Comparison of ENCODE assay signal across 16 cellular contexts in the genomic region with DNA sequence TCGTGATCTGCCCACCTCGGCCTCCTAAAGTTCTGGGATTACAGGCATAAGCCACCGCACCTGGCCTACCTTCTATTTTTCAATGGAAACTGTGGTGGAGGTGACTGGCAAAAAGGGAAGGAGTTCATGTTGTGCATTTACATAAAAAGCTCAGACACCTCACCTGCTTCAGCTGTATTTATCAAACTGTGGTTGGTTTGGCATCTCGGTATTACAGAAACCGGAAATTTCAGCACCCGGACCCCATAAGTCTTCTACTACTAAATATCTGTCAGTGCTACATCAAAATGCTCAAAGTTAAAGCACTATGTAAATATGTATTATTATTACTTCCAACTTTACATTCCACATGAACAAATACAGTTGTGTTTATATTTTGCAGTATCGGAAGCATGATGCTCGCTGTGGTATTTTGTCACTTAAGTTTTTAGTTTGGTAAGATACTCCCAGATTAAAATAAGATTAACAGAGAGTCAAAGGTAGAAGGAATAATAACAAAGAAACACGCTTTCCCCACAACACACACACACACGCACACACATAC.
"Had no signal": no experiment of that assay in that cellular context is flagged by ENCODE, and none has a peak within 500 bp of the region (broad histone marks: within the 10 kb centered on the region; RNA-seq: fewer than 3 reads in every experiment).

No MANE protein-coding gene starts in this region.

- H3K27ac ChIP-seq: esophagus muscularis mucosa, transverse colon had no signal

- FAIRE-seq: colon had no signal

- H3K4me3 ChIP-seq: esophagus muscularis mucosa, transverse colon had no signal

- ATAC-seq: activated T-helper 17 cell treated with anti-CD3 and anti-CD28 coated beads, Interleukin-2, amount 50 U/mL, for 72 hours; T-cell had no signal

- H3K4me3 Mint-ChIP-seq: activated naive CD4-positive, alpha-beta T cell treated with anti-CD3 and anti-CD28 coated beads, Interleukin-2, amount 10 ng/mL, durations not matched to agents 7 days and 5 days; activated T-helper 17 cell treated with anti-CD3 and anti-CD28 coated beads, Interleukin-2, amount 50 U/mL, for 72 hours; nephron; T-cell had no signal

- DNase-seq: activated naive CD4-positive, alpha-beta T cell treated with anti-CD3 and anti-CD28 coated beads, Interleukin-2, amount 10 ng/mL, durations not matched to agents 7 days and 5 days; activated T-cell treated with anti-CD3 and anti-CD28 coated beads for 4 hours; head of caudate nucleus; nucleus accumbens; posterior cingulate gyrus; retina; stimulated activated CD4-positive, alpha-beta T cell treated with anti-CD3 and anti-CD28 coated beads, Interleukin-15, amount 100 ng/mL, for 24 hours; stimulated activated CD4-positive, alpha-beta T cell treated with anti-CD3 and anti-CD28 coated beads, Interleukin-4, amount 100 ng/mL, for 1 hour; stimulated activated naive CD4-positive, alpha-beta T cell; T-cell; T-helper 9 cell; transverse colon had no signal

- H3K9me3 ChIP-seq: transverse colon had no signal

- H3K27ac Mint-ChIP-seq: activated naive CD4-positive, alpha-beta T cell treated with anti-CD3 and anti-CD28 coated beads, Interleukin-2, amount 10 ng/mL, durations not matched to agents 7 days and 5 days; activated T-helper 17 cell treated with anti-CD3 and anti-CD28 coated beads, Interleukin-2, amount 50 U/mL, for 72 hours; nephron; T-cell had no signal

- H3K27me3 Mint-ChIP-seq: activated naive CD4-positive, alpha-beta T cell treated with anti-CD3 and anti-CD28 coated beads, Interleukin-2, amount 10 ng/mL, durations not matched to agents 7 days and 5 days; activated T-helper 17 cell treated with anti-CD3 and anti-CD28 coated beads, Interleukin-2, amount 50 U/mL, for 72 hours; T-cell had no signal

- H3K36me3 ChIP-seq: esophagus muscularis mucosa, transverse colon had no signal

- H3K27me3 ChIP-seq: esophagus muscularis mucosa, transverse colon had no signal
